Comparison of ENCODE assay signal across 25 cellular contexts in genomic region chr10:74093530-74094164, GRCh38.
"Had no signal": no experiment of that assay in that cellular context is flagged by ENCODE, and none has a peak within 500 bp of the region (broad histone marks: within the 10 kb centered on the region; RNA-seq: fewer than 3 reads in every experiment).

No MANE protein-coding gene starts in this region.

- H3K9me3 ChIP-seq: Peyer's patch, SJCRH30 had no signal

- DNase-seq: activated CD4-positive, alpha-beta T cell treated with anti-CD3 and anti-CD28 coated beads for 4 hours; activated CD8-positive, alpha-beta memory T cell treated with anti-CD3 and anti-CD28 coated beads, Interleukin-2, amount 50 U/mL, for 4 hours; activated CD8-positive, alpha-beta T cell treated with anti-CD3 and anti-CD28 coated beads for 36 hours; activated effector memory CD4-positive, alpha-beta T cell treated with Interleukin-2 at 50 U/mL for 16 hours; activated naive CD4-positive, alpha-beta T cell; activated T-cell treated with anti-CD3 and anti-CD28 coated beads, Interleukin-2, amount 50 U/mL, for 72 hours; aorta; central memory CD4-positive, alpha-beta T cell; IMR-90; MM.1S; NCI-H1105 treated with DMSO at 0.1 percent for 48 hours; NCI-H1694 treated with DMSO at 0.1 percent for 48 hours; NCI-H2029 treated with DMSO at 0.1 percent for 48 hours; NCI-H2171; NCI-H2227 treated with DMSO at 0.1 percent for 48 hours; NCI-H526; NCI-H774; NK-92 treated with Interleukin-12 subunit alpha and Interleukin-12 subunit beta, amount 100 ng/mL, for 24 hours; Peyer's patch; Right ventricle myocardium superior; SJCRH30 had no signal

- H3K4me3 Mint-ChIP-seq: activated CD8-positive, alpha-beta T cell treated with anti-CD3 and anti-CD28 coated beads for 36 hours; activated naive CD4-positive, alpha-beta T cell treated with anti-CD3 and anti-CD28 coated beads, Interleukin-2, amount 50 U/mL, for 24 hours; activated T-cell treated with anti-CD3 and anti-CD28 coated beads, Interleukin-2, amount 50 U/mL, for 72 hours; T-helper 1 cell treated with Interleukin-12 subunit alpha and Interleukin-12 subunit beta and Interleukin-4 antibody, amounts not matched to agents 30 μg/mL and 1 μg/mL, for 36 hours had no signal

- H3K4me3 ChIP-seq: Peyer's patch, SJCRH30 had no signal

- ATAC-seq: activated CD4-positive, CD25-positive, alpha-beta regulatory T cell treated with anti-CD3 and anti-CD28 coated beads, Interleukin-2, amount 50 U/mL, for 24 hours; activated CD8-positive, alpha-beta T cell treated with anti-CD3 and anti-CD28 coated beads for 36 hours; activated T-cell treated with anti-CD3 and anti-CD28 coated beads, Interleukin-2, amount 50 U/mL, for 72 hours had no signal

- H3K27me3 ChIP-seq: Peyer's patch, SJCRH30 had no signal

- H3K27ac Mint-ChIP-seq: activated CD8-positive, alpha-beta T cell treated with anti-CD3 and anti-CD28 coated beads for 36 hours; activated naive CD4-positive, alpha-beta T cell treated with anti-CD3 and anti-CD28 coated beads, Interleukin-2, amount 50 U/mL, for 24 hours; activated T-cell treated with anti-CD3 and anti-CD28 coated beads, Interleukin-2, amount 50 U/mL, for 72 hours; T-helper 1 cell treated with Interleukin-12 subunit alpha and Interleukin-12 subunit beta and Interleukin-4 antibody, amounts not matched to agents 30 μg/mL and 1 μg/mL, for 36 hours had no signal

- H3K4me1 ChIP-seq: Peyer's patch, SJCRH30 had no signal

- H3K27ac ChIP-seq: Peyer's patch, RWPE1, SJCRH30 had no signal

- H3K27me3 Mint-ChIP-seq: activated CD8-positive, alpha-beta T cell treated with anti-CD3 and anti-CD28 coated beads for 36 hours; activated naive CD4-positive, alpha-beta T cell treated with anti-CD3 and anti-CD28 coated beads, Interleukin-2, amount 50 U/mL, for 24 hours had no signal

- H3K9me3 Mint-ChIP-seq: activated CD8-positive, alpha-beta T cell treated with anti-CD3 and anti-CD28 coated beads for 36 hours; activated naive CD4-positive, alpha-beta T cell treated with anti-CD3 and anti-CD28 coated beads, Interleukin-2, amount 50 U/mL, for 24 hours; activated T-cell treated with anti-CD3 and anti-CD28 coated beads, Interleukin-2, amount 50 U/mL, for 72 hours; T-helper 1 cell treated with Interleukin-12 subunit alpha and Interleukin-12 subunit beta and Interleukin-4 antibody, amounts not matched to agents 30 μg/mL and 1 μg/mL, for 36 hours had no signal
